12 cellular contexts compared by ENCODE assay signal in the genomic region with DNA sequence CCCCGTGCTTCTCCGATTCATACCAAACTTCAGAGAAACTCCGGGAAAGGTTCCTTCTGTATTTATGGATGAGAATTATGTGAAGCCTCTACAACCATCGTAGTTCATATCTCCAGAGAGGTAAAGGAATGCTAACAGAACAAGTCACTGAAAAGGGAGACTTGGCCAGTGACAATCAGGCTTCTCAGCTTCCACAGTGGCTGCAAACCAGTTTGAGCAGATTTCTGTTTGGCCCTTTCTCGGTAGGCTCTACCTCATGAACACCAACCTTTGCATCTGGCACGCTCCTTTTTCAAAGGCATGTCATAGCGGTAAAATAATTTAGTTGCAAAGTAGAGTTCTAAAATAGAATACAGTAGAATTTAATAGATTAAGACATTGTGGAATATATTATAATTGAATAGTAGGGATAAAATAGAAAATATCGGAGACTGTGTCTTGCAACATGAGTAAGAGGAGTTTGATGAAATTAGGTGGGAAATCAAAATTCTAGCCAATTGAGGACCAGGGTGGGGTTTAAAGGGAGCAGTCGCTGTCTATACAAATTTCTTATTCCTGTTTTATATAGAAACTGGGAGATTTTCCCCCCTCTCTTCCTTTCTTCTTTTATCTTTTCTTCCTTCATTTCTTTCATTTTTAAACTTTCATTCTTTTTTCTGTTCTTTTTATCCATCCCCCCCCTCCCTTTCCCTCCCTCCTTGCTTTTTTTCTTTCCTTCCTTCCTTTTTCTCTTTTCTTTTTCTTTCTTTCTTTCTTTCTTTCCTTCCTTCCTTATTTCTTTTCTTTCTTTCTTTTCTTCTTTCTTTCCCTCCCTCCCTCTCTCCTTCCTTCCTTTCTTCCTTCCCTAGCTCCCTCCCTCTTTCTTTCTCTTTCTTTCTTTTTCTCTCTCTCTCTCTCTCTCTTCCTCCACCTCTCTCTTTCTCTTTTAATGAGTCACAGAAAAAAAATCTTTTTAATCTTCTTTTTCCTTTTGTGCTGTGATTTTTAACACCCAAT.
DNase-seq lines count a peak whose midpoint lies in the region; ATAC-seq and TF ChIP-seq lines count a peak whose summit lies in the region.
"Had no signal": no experiment of that assay in that cellular context is flagged by ENCODE, and none has a peak within 500 bp of the region (broad histone marks: within the 10 kb centered on the region; RNA-seq: fewer than 3 reads in every experiment).

No MANE protein-coding gene starts in this region.

- H3K4me1 ChIP-seq in mesodermal cell (ENCODE audit: control insufficient read depth, insufficient read depth, low read length, poor library complexity, severe bottlenecking) (peaks cover 20% of the 10 kb centered on the region), upper lobe of right lung (no peaks in the 10 kb centered on the region)

- H3K4me3 Mint-ChIP-seq in MCF 10A (ENCODE audit: unreplicated experiment) = no peak overlapping the region
- peak overlapping the region; percentile 58 for H3K4me3 Mint-ChIP-seq in activated naive CD8-positive, alpha-beta T cell treated with anti-CD3 and anti-CD28 coated beads, Interleukin-2, amount 50 U/mL, for 24 hours

- CTCF ChIA-PET in MCF 10A (lab: Yijun Ruan, JAX) = no interaction called here

- 83 to 86% methylated on average over 4 to 5 of the region's 9 CpGs for WGBS in mesodermal cell (ENCODE audit: insufficient coverage in 2 of 2), 2 experiments

- POLR2A ChIA-PET in MCF 10A (lab: Yijun Ruan, JAX) = interaction anchor here (0.8 kb wide), 1 partner anchor 1009 kb away, joined by 4 read pairs; no protein-coding TSS in a partner anchor

- H3K4me3 ChIP-seq in mesodermal cell (ENCODE audit: extremely low read depth, insufficient read depth, low read length, poor library complexity, severe bottlenecking) = no peak overlapping the region
- H3K4me3 ChIP-seq in upper lobe of right lung = no peak overlapping the region

- no peaks in the 10 kb centered on the region for H3K27me3 Mint-ChIP-seq in MCF 10A (ENCODE audit: insufficient read depth, unreplicated experiment)
- H3K27me3 Mint-ChIP-seq in activated naive CD8-positive, alpha-beta T cell treated with anti-CD3 and anti-CD28 coated beads, Interleukin-2, amount 50 U/mL, for 24 hours = no peaks in the 10 kb centered on the region

- no peaks in the 10 kb centered on the region for H3K9me3 Mint-ChIP-seq in MCF 10A (ENCODE audit: unreplicated experiment)
- no peaks in the 10 kb centered on the region for H3K9me3 Mint-ChIP-seq in activated naive CD8-positive, alpha-beta T cell treated with anti-CD3 and anti-CD28 coated beads, Interleukin-2, amount 50 U/mL, for 24 hours

- no peak for ATAC-seq in activated naive CD8-positive, alpha-beta T cell treated with anti-CD3 and anti-CD28 coated beads, Interleukin-2, amount 50 U/mL, for 24 hours
- ATAC-seq in upper lobe of right lung = no peak
- ATAC-seq: left lobe of liver had no signal

- H3K27ac Mint-ChIP-seq in MCF 10A (ENCODE audit: low read depth, unreplicated experiment) = no peak overlapping the region
- peak overlapping the region; percentile 61 for H3K27ac Mint-ChIP-seq in activated naive CD8-positive, alpha-beta T cell treated with anti-CD3 and anti-CD28 coated beads, Interleukin-2, amount 50 U/mL, for 24 hours

- H3K36me3 ChIP-seq in mesodermal cell (ENCODE audit: control insufficient read depth, insufficient read depth, low read length) (no peaks in the 10 kb centered on the region), upper lobe of right lung (no peaks in the 10 kb centered on the region)

- H3K36me3 Mint-ChIP-seq in MCF 10A (ENCODE audit: insufficient read depth, unreplicated experiment) = no peaks in the 10 kb centered on the region
- H3K36me3 Mint-ChIP-seq in activated naive CD8-positive, alpha-beta T cell treated with anti-CD3 and anti-CD28 coated beads, Interleukin-2, amount 50 U/mL, for 24 hours (ENCODE audit: low read depth) = no peaks in the 10 kb centered on the region

- H3K27ac ChIP-seq in mesodermal cell (ENCODE audit: low read depth, low read length, severe bottlenecking) = peak overlapping the region; percentile 72
- peak overlapping the region; percentile 1 for H3K27ac ChIP-seq in upper lobe of right lung

- in situ Hi-C loops in T47D (cut with HindIII; ENCODE audit: low pct_unique_long_range_greater_than_20kb, low sequenced_read_pairs) = no loop called here
- in situ Hi-C loops in GM13976 (cut with MboI; ENCODE audit: low sequenced_read_pairs, unreplicated experiment) = no loop called here

- BruUV-seq in MCF 10A (replicated peaks; lab: Mats Ljungman, UMichigan) = no TSS peak

- peaks cover 12% of the 10 kb centered on the region for H3K4me1 Mint-ChIP-seq in MCF 10A (ENCODE audit: insufficient read depth, unreplicated experiment)
- peaks cover 82% of the 10 kb centered on the region for H3K4me1 Mint-ChIP-seq in activated naive CD8-positive, alpha-beta T cell treated with anti-CD3 and anti-CD28 coated beads, Interleukin-2, amount 50 U/mL, for 24 hours

- H3K27me3 ChIP-seq in upper lobe of right lung = no peaks in the 10 kb centered on the region

- intact Hi-C loops in MCF 10A (cut with micrococcal nuclease) (no loop called here), upper lobe of right lung (cut with DNase I) (no loop called here)

- DNase-seq in T47D (ENCODE audit: low read depth in 1 of 2, low spot score in 1 of 2) (peak; percentile 47 to 81), MCF 10A (ENCODE audit: unreplicated experiment) (no peak), upper lobe of right lung (no peak), HPDE6-E6E7 (ENCODE audit: extremely low spot score) (no peak), GM13976 (ENCODE audit: low spot score) (no peak), NAMALWA (ENCODE audit: low spot score) (no peak)
- DNase-seq in activated naive CD8-positive, alpha-beta T cell treated with anti-CD3 and anti-CD28 coated beads, Interleukin-2, amount 50 U/mL, for 24 hours = no peak
- DNase-seq: caudate nucleus, GF-D8, NCI-H1105 had no signal

- TF ChIP-seq CTCF in MCF 10A (IDR thresholded peaks at IDR 0.05; ENCODE audit: unreplicated experiment) (no peak), upper lobe of right lung (IDR thresholded peaks at IDR 0.05) (no peak), GM13976 (IDR thresholded peaks at IDR 0.05; ENCODE audit: borderline replicate concordance, control extremely low read depth, extremely low read depth, insufficient read depth, missing control alignments) (no peak)

- no peaks in the 10 kb centered on the region for H3K9me3 ChIP-seq in mesodermal cell (ENCODE audit: control insufficient read depth, low read length)
- H3K9me3 ChIP-seq in upper lobe of right lung = no peaks in the 10 kb centered on the region

Comparison
In these comparisons a context has a peak if more than half of its experiments do, and no peak if none do; other contexts are left out.
1. DNase-seq: peak in T47D (2 of 2); none in MCF 10A (single experiment), activated naive CD8-positive, alpha-beta T cell treated with anti-CD3 and anti-CD28 coated beads, Interleukin-2, amount 50 U/mL, for 24 hours (single experiment), upper lobe of right lung (single experiment), HPDE6-E6E7 (single experiment), GM13976 (single experiment) and NAMALWA (single experiment).